ENCODE assay signal across 17 cellular contexts in genomic region chr22:24947881-24948280, GRCh38. TPM values are rescaled to one million over a fixed set of nuclear protein-coding genes. Genes with fewer than 3 reads are reported as not detected.
DNase-seq lines count a peak whose midpoint lies in the region; ATAC-seq and TF ChIP-seq lines count a peak whose summit lies in the region.
"Had no signal": no experiment of that assay in that cellular context is flagged by ENCODE, and none has a peak within 500 bp of the region (broad histone marks: within the 10 kb centered on the region; RNA-seq: fewer than 3 reads in every experiment).

No MANE protein-coding gene starts in this region.

- H3K27ac ChIP-seq in H9 (ENCODE audit: insufficient read length, low read depth, low read length) (no peak overlapping the region), upper lobe of right lung (no peak overlapping the region)

- H3K27ac Mint-ChIP-seq in H9 = peak overlapping the region; percentile 59 to 96 (median 91); a peak in 6 of 7 replicates
- peak overlapping the region; percentile 94 for H3K27ac Mint-ChIP-seq in WTC11
- no peak overlapping the region for H3K27ac Mint-ChIP-seq in neural crest cell (ENCODE audit: unreplicated experiment)
- H3K27ac Mint-ChIP-seq in mesothelial cell of epicardium = no peak overlapping the region
- H3K27ac Mint-ChIP-seq: B cell; CD4-positive, CD25-positive, alpha-beta regulatory T cell had no signal

- H3K9me3 Mint-ChIP-seq in H9 (no peaks in the 10 kb centered on the region; a peak in 2 of 5 replicates), WTC11 (no peaks in the 10 kb centered on the region), neural crest cell (no peaks in the 10 kb centered on the region), mesothelial cell of epicardium (no peaks in the 10 kb centered on the region)
- H3K9me3 Mint-ChIP-seq: CD4-positive, CD25-positive, alpha-beta regulatory T cell had no signal

- no peaks in the 10 kb centered on the region for H3K79me1 ChIP-seq in H9 (ENCODE audit: insufficient read depth, low read depth, low read length, poor library complexity, severe bottlenecking)

- peaks cover under 1% of the 10 kb centered on the region for H3K23me2 ChIP-seq in H9 (ENCODE audit: insufficient read length, low read depth, low read length, poor library complexity, severe bottlenecking)

- ATAC-seq in WTC11 (no peak), upper lobe of right lung (no peak)

- no peak overlapping the region for H3T11ph ChIP-seq in H9 (ENCODE audit: low read length)

- POLR2A ChIA-PET in WTC11 (lab: Charles Lee) = no interaction called here

- peak; percentile 49 for DNase-seq in H9
- DNase-seq in NCI-H2029 treated with DMSO at 0.1 percent for 48 hours (lab: John Stamatoyannopoulos, UW) = peak; percentile 40
- DNase-seq in WTC11 (ENCODE audit: low spot score) = no peak
- DNase-seq in neural crest cell (ENCODE audit: low read depth, low spot score) = no peak
- no peak for DNase-seq in upper lobe of right lung
- DNase-seq in mesothelial cell of epicardium (ENCODE audit: low spot score in 2 of 2, unreplicated experiment in 2 of 2) = no peak
- DNase-seq in posterior vena cava (ENCODE audit: low spot score) = no peak
- DNase-seq: CD4-positive, CD25-positive, alpha-beta regulatory T cell; HCEC 1CT; KBM-7; MV-4-11; NCI-H146; NCI-H510A treated with DMSO at 0.1 percent for 48 hours; RPMI8226; SIG-M5 had no signal

- intact Hi-C loops in upper lobe of right lung (cut with DNase I) = no loop called here
- intact Hi-C loops in posterior vena cava (cut with DNase I) = loop anchor here in 1 of 2 donors (1.0 kb wide), 1 partner anchor 35 kb away; no protein-coding TSS in a partner anchor

- no peak overlapping the region for H3K56ac ChIP-seq in H9 (ENCODE audit: insufficient read length, low read depth, low read length)

- H4K91ac ChIP-seq in H9 (ENCODE audit: insufficient read length, low read depth, low read length) = no peak overlapping the region

- H3K9me3 ChIP-seq in H9 (ENCODE audit: control insufficient read depth, low read depth, low read length) = no peaks in the 10 kb centered on the region
- H3K9me3 ChIP-seq in upper lobe of right lung = no peaks in the 10 kb centered on the region

- H3K36me3 ChIP-seq in upper lobe of right lung = no peaks in the 10 kb centered on the region

- H2BK120ac ChIP-seq in H9 (ENCODE audit: low read depth, low read length, poor library complexity, severe bottlenecking) = no peak overlapping the region

- H3K27me3 Mint-ChIP-seq in H9 (ENCODE audit: low read depth) (no peaks in the 10 kb centered on the region; the same call in 1 of the 2 replicates), WTC11 (ENCODE audit: low read depth) (no peaks in the 10 kb centered on the region), neural crest cell (ENCODE audit: low read depth) (no peaks in the 10 kb centered on the region), mesothelial cell of epicardium (ENCODE audit: low read depth) (peaks cover under 1% of the 10 kb centered on the region)

- no peak overlapping the region for H4K8ac ChIP-seq in H9 (replicated peaks; ENCODE audit: insufficient read length, low read depth, low read length)

- 0 out of 2 replicates have a peak overlapping the region, but pooled peaks have one; percentile 18 for H3K14ac ChIP-seq in H9 (ENCODE audit: insufficient read depth, low read length)

- H3K23ac ChIP-seq in H9 (ENCODE audit: insufficient read length, low read depth, low read length) = no peak overlapping the region

- no peaks in the 10 kb centered on the region for H3K36me3 Mint-ChIP-seq in H9 (ENCODE audit: insufficient read depth in 1 of 3, low read depth in 3 of 3)
- no peaks in the 10 kb centered on the region for H3K36me3 Mint-ChIP-seq in WTC11
- no peaks in the 10 kb centered on the region for H3K36me3 Mint-ChIP-seq in neural crest cell (ENCODE audit: low read depth)
- H3K36me3 Mint-ChIP-seq in mesothelial cell of epicardium = no peaks in the 10 kb centered on the region
- H3K36me3 Mint-ChIP-seq: CD4-positive, CD25-positive, alpha-beta regulatory T cell had no signal

- no peak overlapping the region for H2AFZ ChIP-seq in H9 (ENCODE audit: low read length)

- peak overlapping the region; percentile 43 for H3K18ac ChIP-seq in H9 (ENCODE audit: insufficient read length, low read depth, low read length)

- H3K4me1 ChIP-seq in H9 (ENCODE audit: insufficient read depth, low read length) = peaks cover 5% of the 10 kb centered on the region; the same call in 1 of the 2 replicates
- no peaks in the 10 kb centered on the region for H3K4me1 ChIP-seq in upper lobe of right lung

- H3K79me2 ChIP-seq in H9 (ENCODE audit: insufficient read depth, low read length) = no peaks in the 10 kb centered on the region

- no peak overlapping the region for H3K4me2 ChIP-seq in H9 (ENCODE audit: insufficient read depth, insufficient read length, low read length)

- no peaks in the 10 kb centered on the region for H4K20me1 ChIP-seq in H9 (ENCODE audit: control insufficient read depth, insufficient read depth, insufficient read length)

- H3K27me3 ChIP-seq in H9 (ENCODE audit: insufficient read depth, low read length) (no peaks in the 10 kb centered on the region), upper lobe of right lung (no peaks in the 10 kb centered on the region)

- H3K4me3 Mint-ChIP-seq in H9 = 0 out of 5 replicates have a peak overlapping the region, but pooled peaks of 1 of the 2 experiments have one; percentile 2
- no peak overlapping the region for H3K4me3 Mint-ChIP-seq in WTC11
- H3K4me3 Mint-ChIP-seq in neural crest cell = peak overlapping the region; percentile 42
- H3K4me3 Mint-ChIP-seq in mesothelial cell of epicardium = no peak overlapping the region
- H3K4me3 Mint-ChIP-seq: B cell had no signal

- peaks cover 32 to 35% of the 10 kb centered on the region in 2 experiments for H3K4me1 Mint-ChIP-seq in H9
- peaks cover 36% of the 10 kb centered on the region for H3K4me1 Mint-ChIP-seq in WTC11
- H3K4me1 Mint-ChIP-seq in neural crest cell = peaks cover 20% of the 10 kb centered on the region
- peaks cover 7% of the 10 kb centered on the region for H3K4me1 Mint-ChIP-seq in mesothelial cell of epicardium

- CTCF ChIA-PET in WTC11 (lab: Charles Lee) = interaction anchor here (1.3 to 5.6 kb wide), 4 partner anchors 8 to 179 kb away, joined by 4 to 58 read pairs (median 5); no protein-coding TSS in a partner anchor

- no peak overlapping the region for H2BK12ac ChIP-seq in H9 (ENCODE audit: insufficient read length, low read depth, low read length)

- no CpG with 5 or more reads among the region's 12 CpGs for whole genome bisulfite sequencing in H9 (ENCODE audit: extremely low coverage, insufficient read length, low lambda C conversion rate)

- no peak overlapping the region for H3K4ac ChIP-seq in H9 (ENCODE audit: low read depth, low read length)

- no peak overlapping the region for H3K9ac ChIP-seq in H9 (ENCODE audit: extremely low read depth, insufficient read length, low read length)

- H2BK20ac ChIP-seq in H9 (ENCODE audit: low read depth, low read length, poor library complexity, severe bottlenecking) = no peak overlapping the region

- no peak overlapping the region for H2BK5ac ChIP-seq in H9 (ENCODE audit: insufficient read length, low read length)

- H2AK5ac ChIP-seq in H9 (ENCODE audit: insufficient read length, low read length) = no peak overlapping the region

- no peak overlapping the region for H2BK15ac ChIP-seq in H9 (ENCODE audit: low read depth, low read length)

- no peak overlapping the region for H4K5ac ChIP-seq in H9 (ENCODE audit: insufficient read length, low read depth, low read length)

- TF ChIP-seq CTCF in H9 (conservative IDR thresholded peaks at IDR 0.05) = no peak
- TF ChIP-seq CTCF in WTC11 (IDR thresholded peaks at IDR 0.05) = no peak
- TF ChIP-seq CTCF in neural crest cell (conservative IDR thresholded peaks at IDR 0.05) = no peak
- TF ChIP-seq CTCF in upper lobe of right lung (IDR thresholded peaks at IDR 0.05) = no peak
- TF ChIP-seq CTCF in mesothelial cell of epicardium (IDR thresholded peaks at IDR 0.05; ENCODE audit: unreplicated experiment) = no peak

- no peak overlapping the region for H3K4me3 ChIP-seq in upper lobe of right lung

TF ChIP-seq in WTC11, 78 proteins besides CTCF, POLR2A, EP300 and RAD21:
- TF ChIP-seq TP53 (CRISPR knock-in tag; IDR thresholded peaks at IDR 0.05) = no peak
- no peak for TF ChIP-seq ZSCAN18 (CRISPR knock-in tag; IDR thresholded peaks at IDR 0.05)
- no peak for TF ChIP-seq FOXP1 (CRISPR knock-in tag; IDR thresholded peaks at IDR 0.05; ENCODE audit: borderline replicate concordance)
- no peak for TF ChIP-seq MYBL2 (CRISPR knock-in tag; IDR thresholded peaks at IDR 0.05)
- TF ChIP-seq, protein P1, sequence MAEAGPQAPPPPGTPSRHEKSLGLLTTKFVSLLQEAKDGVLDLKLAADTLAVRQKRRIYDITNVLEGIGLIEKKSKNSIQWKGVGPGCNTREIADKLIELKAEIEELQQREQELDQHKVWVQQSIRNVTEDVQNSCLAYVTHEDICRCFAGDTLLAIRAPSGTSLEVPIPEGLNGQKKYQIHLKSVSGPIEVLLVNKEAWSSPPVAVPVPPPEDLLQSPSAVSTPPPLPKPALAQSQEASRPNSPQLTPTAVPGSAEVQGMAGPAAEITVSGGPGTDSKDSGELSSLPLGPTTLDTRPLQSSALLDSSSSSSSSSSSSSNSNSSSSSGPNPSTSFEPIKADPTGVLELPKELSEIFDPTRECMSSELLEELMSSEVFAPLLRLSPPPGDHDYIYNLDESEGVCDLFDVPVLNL (CRISPR knock-in tag; IDR thresholded peaks at IDR 0.05; ENCODE audit: borderline replicate concordance, low read depth) = no peak
- no peak for TF ChIP-seq NFATC4 (CRISPR knock-in tag; IDR thresholded peaks at IDR 0.05)

RNA-seq across cellular contexts. Expression of gene LHFPL7, which starts 1.4 kb away (rescaled TPM):
- total RNA-seq in H9 (2021) = not detected in 2 replicates
- total RNA-seq in WTC11 (2021) = not detected in 3 replicates
- total RNA-seq in neural crest cell = not detected in 2 replicates
- total RNA-seq in upper lobe of right lung = not detected
- not detected in 3 replicates for total RNA-seq in mesothelial cell of epicardium
- total RNA-seq in posterior vena cava = not detected
- total RNA-seq: B cell; CD4-positive, CD25-positive, alpha-beta regulatory T cell; T-helper 1 cell treated with Interleukin-12 subunit alpha and Interleukin-12 subunit beta and Interleukin-4 antibody, amounts not matched to agents 30 ng/mL and 1 ng/mL, for 36 hours had no signal

RNA-seq across cellular contexts. Expression of gene KIAA1671, which starts 4.6 kb away (rescaled TPM):
- total RNA-seq in H9 (2021) (20.7 and 22.6 TPM in 2 replicates), WTC11 (2021) (22.0 to 26.0 TPM (median 24.0 TPM) in 3 replicates), neural crest cell (14.2 and 14.5 TPM in 2 replicates), upper lobe of right lung (46.7 TPM), mesothelial cell of epicardium (21.8 to 22.4 TPM (median 22.0 TPM) in 3 replicates), posterior vena cava (10 to 100 TPM; 26.2 to 27.4 TPM)

Comparison
In these comparisons a context has a peak if more than half of its experiments do, and no peak if none do; other contexts are left out.
1. DNase-seq: peak in H9 (single experiment) and NCI-H2029 treated with DMSO at 0.1 percent for 48 hours (single experiment); none in WTC11 (single experiment), neural crest cell (single experiment), upper lobe of right lung (single experiment), mesothelial cell of epicardium (0 of 2) and posterior vena cava (single experiment).
2. H3K27ac Mint-ChIP-seq: peak in H9 (3 of 3) and WTC11 (single experiment); none in neural crest cell (single experiment) and mesothelial cell of epicardium (single experiment).